Comparison of ENCODE assay signal across 9 cellular contexts in the genomic region with DNA sequence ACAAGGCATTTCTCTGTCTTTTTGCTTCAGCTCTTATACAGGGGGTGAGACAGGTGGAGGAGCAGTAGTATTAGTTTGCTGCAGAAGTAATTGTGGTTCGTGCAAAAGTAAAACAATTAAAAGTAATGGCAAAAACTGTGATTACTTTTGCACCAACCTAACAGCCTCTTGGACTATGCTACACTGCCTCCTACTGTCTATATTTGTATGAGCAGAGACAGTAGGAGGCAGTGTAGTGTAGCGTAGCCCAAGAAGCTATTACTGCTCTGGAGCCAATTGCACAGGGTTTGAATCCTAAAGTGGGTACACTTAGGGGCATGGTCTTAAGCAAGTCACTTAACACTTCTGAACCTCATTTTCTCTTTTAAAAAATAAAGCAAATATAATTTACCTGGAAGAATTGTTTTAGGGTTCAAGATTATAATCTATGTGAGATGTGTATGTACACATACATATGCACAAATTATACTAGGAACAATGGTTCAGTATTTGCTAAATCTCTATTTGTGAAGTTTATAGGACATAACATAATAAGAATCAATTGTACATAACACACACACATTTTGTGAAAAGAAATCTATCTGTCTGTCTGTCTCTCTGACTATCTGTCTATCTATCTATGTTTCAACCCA.
DNase-seq lines count a peak whose midpoint lies in the region; ATAC-seq, FAIRE-seq and TF ChIP-seq lines count a peak whose summit lies in the region.
"Had no signal": no experiment of that assay in that cellular context is flagged by ENCODE, and none has a peak within 500 bp of the region (broad histone marks: within the 10 kb centered on the region; RNA-seq: fewer than 3 reads in every experiment).

No MANE protein-coding gene starts in this region.

- no peak for TF ChIP-seq EP300 in A549 (IDR thresholded peaks at IDR 0.05)

- H3K14ac ChIP-seq in IMR-90 (replicated peaks; ENCODE audit: low read depth, low read length), result no peak overlapping the region

- no peaks in the 10 kb centered on the region for H4K20me1 ChIP-seq in IMR-90 (ENCODE audit: insufficient read depth, low read length)

- H3K9me3 ChIP-seq in A549 (no peaks in the 10 kb centered on the region), IMR-90 (ENCODE audit: control insufficient read depth, insufficient read depth, low read length) (no peaks in the 10 kb centered on the region)

- no peaks in the 10 kb centered on the region for H3K27me3 ChIP-seq in IMR-90 (ENCODE audit: control insufficient read depth, insufficient read depth, low read length)

- no peak overlapping the region for H2BK15ac ChIP-seq in IMR-90 (ENCODE audit: low read depth, low read length)

- H2AK5ac ChIP-seq in IMR-90 (ENCODE audit: low read depth, low read length), result no peak overlapping the region

- H3K56ac ChIP-seq in IMR-90 (ENCODE audit: extremely low read depth, insufficient read depth, low read length), result no peak overlapping the region

- no peaks in the 10 kb centered on the region for H3K9me3 Mint-ChIP-seq in osteocyte (ENCODE audit: unreplicated experiment)
- H3K9me3 Mint-ChIP-seq in activated T-helper 17 cell treated with anti-CD3 and anti-CD28 coated beads, Interleukin-2, amount 50 U/mL, for 72 hours, result peaks cover under 1% of the 10 kb centered on the region

- H3K27me3 Mint-ChIP-seq in osteocyte (ENCODE audit: unreplicated experiment), result no peaks in the 10 kb centered on the region
- H3K27me3 Mint-ChIP-seq in activated T-helper 17 cell treated with anti-CD3 and anti-CD28 coated beads, Interleukin-2, amount 50 U/mL, for 72 hours, result no peaks in the 10 kb centered on the region

- CTCF ChIA-PET in A549 (lab: Yijun Ruan, JAX), result interaction anchor here (0.5 to 1.5 kb wide), 3 partner anchors 14 to 375 kb away, joined by 3 read pairs; no protein-coding TSS in a partner anchor
- CTCF ChIA-PET in IMR-90 (lab: Yijun Ruan, JAX), result interaction anchor here (0.7 to 1.0 kb wide), 2 partner anchors 300 to 942 kb away, joined by 3 read pairs; no protein-coding TSS in a partner anchor

- H4K91ac ChIP-seq in IMR-90 (ENCODE audit: insufficient read depth, low read depth, low read length), result no peak overlapping the region

- WGBS in A549 (ENCODE audit: missing lambda C conversion rate), result 34% methylated on average over 2 of the region's 2 CpGs
- WGBS in IMR-90 (ENCODE audit: extremely low coverage in 2 of 2, insufficient read length in 1 of 2), 2 experiments, result no CpG with 5 or more reads among the region's 2 CpGs

- H3K36me3 Mint-ChIP-seq in osteocyte (ENCODE audit: unreplicated experiment), result no peaks in the 10 kb centered on the region
- H3K36me3 Mint-ChIP-seq in activated T-helper 17 cell treated with anti-CD3 and anti-CD28 coated beads, Interleukin-2, amount 50 U/mL, for 72 hours (ENCODE audit: low read depth), result no peaks in the 10 kb centered on the region

- H3K4me2 ChIP-seq in A549, result no peak overlapping the region
- H3K4me2 ChIP-seq in IMR-90 (ENCODE audit: low read depth, low read length), result no peak overlapping the region

- no peaks in the 10 kb centered on the region for H3K4me1 Mint-ChIP-seq in osteocyte (ENCODE audit: unreplicated experiment)
- H3K4me1 Mint-ChIP-seq in activated T-helper 17 cell treated with anti-CD3 and anti-CD28 coated beads, Interleukin-2, amount 50 U/mL, for 72 hours, result no peaks in the 10 kb centered on the region

- H2AK9ac ChIP-seq in IMR-90 (replicated peaks; ENCODE audit: low read depth, low read length, poor library complexity), result no peak overlapping the region

- H4K8ac ChIP-seq in IMR-90 (ENCODE audit: low read depth in 2 of 2, low read length in 2 of 2), result no peak overlapping the region

- no peak overlapping the region for H3K9ac ChIP-seq in IMR-90 (ENCODE audit: low read depth, low read length)

- H2AFZ ChIP-seq in IMR-90 (replicated peaks; ENCODE audit: low read length, poor library complexity), result no peak overlapping the region

- no peak overlapping the region for H2BK20ac ChIP-seq in IMR-90 (ENCODE audit: low read depth, low read length)

- H3K4ac ChIP-seq in IMR-90 (ENCODE audit: low read depth, low read length), result no peak overlapping the region

- no peak for TF ChIP-seq POLR2A in A549 (IDR thresholded peaks at IDR 0.05; ENCODE audit: low read length)
- TF ChIP-seq POLR2A in IMR-90 (IDR thresholded peaks at IDR 0.05; ENCODE audit: low read depth, low read length), result no peak

- intact Hi-C loops in IMR-90 (cut with micrococcal nuclease), result loop anchor here (5.0 to 10.0 kb wide), 2 partner anchors 669 to 947 kb away; no protein-coding TSS in a partner anchor

- no peak overlapping the region for H3K4me3 ChIP-seq in A549
- H3K4me3 ChIP-seq in IMR-90 (ENCODE audit: insufficient read depth, low read depth, low read length), result no peak overlapping the region
- H3K4me3 ChIP-seq: skin epidermis had no signal

- ATAC-seq in A549, result peak; percentile 68 to 89; a peak in 4 of 6 replicates
- peak; percentile 60 for ATAC-seq in GM21381 (IDR thresholded peaks at IDR 0.05; ENCODE audit: unreplicated experiment)
- ATAC-seq in IMR-90 (ENCODE audit: low read depth), result peak; percentile 81
- no peak for ATAC-seq in activated T-helper 17 cell treated with anti-CD3 and anti-CD28 coated beads, Interleukin-2, amount 50 U/mL, for 72 hours (replicated peaks)

- dilution Hi-C loops in IMR-90 (cut with HindIII; ENCODE audit: low sequenced_read_pairs, unreplicated experiment), result no loop called here

- DNase-seq in A549 (ENCODE audit: low read depth in 1 of 2, low spot score in 1 of 2), result peak in 1 of 2 experiments; percentile 36
- DNase-seq in IMR-90, result peak; percentile 38
- peak; percentile 18 for DNase-seq in astrocyte of the hippocampus (ENCODE audit: low read depth, low spot score)
- no peak for DNase-seq in osteocyte (ENCODE audit: extremely low spot score, unreplicated experiment)
- DNase-seq in GF-D8 (lab: John Stamatoyannopoulos, UW), result no peak
- no peak for DNase-seq in cerebellum (ENCODE audit: low spot score)

- H3K4me1 ChIP-seq in A549 (peaks cover 3% of the 10 kb centered on the region; the same call in 1 of the 3 replicates), IMR-90 (ENCODE audit: control insufficient read depth, insufficient read depth, low read length) (no peaks in the 10 kb centered on the region)

- in situ Hi-C loops in IMR-90 (cut with MboI; ENCODE audit: low sequenced_read_pairs), result no loop called here

- BruUV-seq in IMR-90 (replicated peaks; lab: Mats Ljungman, UMichigan), result no TSS peak

- no peak overlapping the region for H3K18ac ChIP-seq in IMR-90 (ENCODE audit: low read depth, low read length)

- no peak overlapping the region for H2BK5ac ChIP-seq in IMR-90 (ENCODE audit: low read depth, low read length, poor library complexity, severe bottlenecking)

- H3K27ac ChIP-seq in A549, result no peak overlapping the region
- no peak overlapping the region for H3K27ac ChIP-seq in IMR-90 (ENCODE audit: insufficient read depth, low read length)
- H3K27ac ChIP-seq: skin epidermis had no signal

- H3K23ac ChIP-seq in IMR-90 (ENCODE audit: low read depth, low read length), result no peak overlapping the region

- POLR2A ChIA-PET in A549 (lab: Yijun Ruan, JAX), result no interaction called here
- POLR2A ChIA-PET in IMR-90 (lab: Charles Lee; ENCODE audit: unreplicated experiment), result no interaction called here

- H3K36me3 ChIP-seq in IMR-90 (ENCODE audit: control insufficient read depth, insufficient read depth, low read length), result no peaks in the 10 kb centered on the region

- peak; percentile 68 to 76 for TF ChIP-seq RAD21 in A549 (conservative IDR thresholded peaks at IDR 0.05 in 1 of 2, IDR thresholded peaks at IDR 0.05 in 1 of 2)
- TF ChIP-seq RAD21 in IMR-90 (IDR thresholded peaks at IDR 0.05; ENCODE audit: low read length), result peak; percentile 78

- H3K9me1 ChIP-seq in IMR-90 (ENCODE audit: insufficient read depth, low read length), result no peaks in the 10 kb centered on the region

- peak; percentile 61 for TF ChIP-seq CTCF in A549 (IDR thresholded peaks at IDR 0.05)
- TF ChIP-seq CTCF in IMR-90 (conservative IDR thresholded peaks at IDR 0.05; ENCODE audit: low read depth, low read length), result peak; percentile 78
- peak; percentile 50 for TF ChIP-seq CTCF in osteocyte (IDR thresholded peaks at IDR 0.05)

- H4K5ac ChIP-seq in IMR-90 (ENCODE audit: low read depth, low read length), result no peak overlapping the region

- no peak overlapping the region for H3K4me3 Mint-ChIP-seq in osteocyte (ENCODE audit: unreplicated experiment)
- no peak overlapping the region for H3K4me3 Mint-ChIP-seq in activated T-helper 17 cell treated with anti-CD3 and anti-CD28 coated beads, Interleukin-2, amount 50 U/mL, for 72 hours

- FAIRE-seq in A549 (lab: Jason Lieb, UNC), result peak; percentile 36

- no peaks in the 10 kb centered on the region for H3K79me1 ChIP-seq in IMR-90 (ENCODE audit: low read depth in 1 of 2, low read length in 2 of 2)

- H2BK120ac ChIP-seq in IMR-90 (ENCODE audit: low read depth, low read length), result no peak overlapping the region

- no peak overlapping the region for H3K27ac Mint-ChIP-seq in osteocyte (ENCODE audit: unreplicated experiment)
- H3K27ac Mint-ChIP-seq in activated T-helper 17 cell treated with anti-CD3 and anti-CD28 coated beads, Interleukin-2, amount 50 U/mL, for 72 hours, result no peak overlapping the region

TF ChIP-seq in A549, 52 proteins besides CTCF, POLR2A, EP300 and RAD21 (continues in another document):
- TF ChIP-seq ZC3H11A (IDR thresholded peaks at IDR 0.05), result no peak
- TF ChIP-seq MAFK (IDR thresholded peaks at IDR 0.05; ENCODE audit: partially characterized antibody), result no peak
- TF ChIP-seq, protein P1, sequence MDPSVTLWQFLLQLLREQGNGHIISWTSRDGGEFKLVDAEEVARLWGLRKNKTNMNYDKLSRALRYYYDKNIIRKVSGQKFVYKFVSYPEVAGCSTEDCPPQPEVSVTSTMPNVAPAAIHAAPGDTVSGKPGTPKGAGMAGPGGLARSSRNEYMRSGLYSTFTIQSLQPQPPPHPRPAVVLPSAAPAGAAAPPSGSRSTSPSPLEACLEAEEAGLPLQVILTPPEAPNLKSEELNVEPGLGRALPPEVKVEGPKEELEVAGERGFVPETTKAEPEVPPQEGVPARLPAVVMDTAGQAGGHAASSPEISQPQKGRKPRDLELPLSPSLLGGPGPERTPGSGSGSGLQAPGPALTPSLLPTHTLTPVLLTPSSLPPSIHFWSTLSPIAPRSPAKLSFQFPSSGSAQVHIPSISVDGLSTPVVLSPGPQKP (IDR thresholded peaks at IDR 0.05; ENCODE audit: low read depth, low read length), result no peak

TF ChIP-seq in IMR-90, 13 proteins besides CTCF, POLR2A, EP300 and RAD21:
- TF ChIP-seq CHD1 (IDR thresholded peaks at IDR 0.05; ENCODE audit: low read depth, low read length) (no peak), SMC3 (IDR thresholded peaks at IDR 0.05; ENCODE audit: low read depth, low read length) (peak; percentile 56)
- TF ChIP-seq, protein P2, sequence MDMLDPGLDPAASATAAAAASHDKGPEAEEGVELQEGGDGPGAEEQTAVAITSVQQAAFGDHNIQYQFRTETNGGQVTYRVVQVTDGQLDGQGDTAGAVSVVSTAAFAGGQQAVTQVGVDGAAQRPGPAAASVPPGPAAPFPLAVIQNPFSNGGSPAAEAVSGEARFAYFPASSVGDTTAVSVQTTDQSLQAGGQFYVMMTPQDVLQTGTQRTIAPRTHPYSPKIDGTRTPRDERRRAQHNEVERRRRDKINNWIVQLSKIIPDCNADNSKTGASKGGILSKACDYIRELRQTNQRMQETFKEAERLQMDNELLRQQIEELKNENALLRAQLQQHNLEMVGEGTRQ (IDR thresholded peaks at IDR 0.05; ENCODE audit: low read depth, low read length), result no peak

Comparison
In these comparisons a context has a peak if more than half of its experiments do, and no peak if none do; other contexts are left out.
1. DNase-seq: peak in IMR-90 (single experiment) and astrocyte of the hippocampus (single experiment); none in osteocyte (single experiment), GF-D8 (single experiment) and cerebellum (single experiment).
2. Peak in every context shown above with its lines, with median percentiles within 50 percentile points of each other: CTCF ChIP-seq.